8 cellular contexts compared by ENCODE assay signal in the genomic region with DNA sequence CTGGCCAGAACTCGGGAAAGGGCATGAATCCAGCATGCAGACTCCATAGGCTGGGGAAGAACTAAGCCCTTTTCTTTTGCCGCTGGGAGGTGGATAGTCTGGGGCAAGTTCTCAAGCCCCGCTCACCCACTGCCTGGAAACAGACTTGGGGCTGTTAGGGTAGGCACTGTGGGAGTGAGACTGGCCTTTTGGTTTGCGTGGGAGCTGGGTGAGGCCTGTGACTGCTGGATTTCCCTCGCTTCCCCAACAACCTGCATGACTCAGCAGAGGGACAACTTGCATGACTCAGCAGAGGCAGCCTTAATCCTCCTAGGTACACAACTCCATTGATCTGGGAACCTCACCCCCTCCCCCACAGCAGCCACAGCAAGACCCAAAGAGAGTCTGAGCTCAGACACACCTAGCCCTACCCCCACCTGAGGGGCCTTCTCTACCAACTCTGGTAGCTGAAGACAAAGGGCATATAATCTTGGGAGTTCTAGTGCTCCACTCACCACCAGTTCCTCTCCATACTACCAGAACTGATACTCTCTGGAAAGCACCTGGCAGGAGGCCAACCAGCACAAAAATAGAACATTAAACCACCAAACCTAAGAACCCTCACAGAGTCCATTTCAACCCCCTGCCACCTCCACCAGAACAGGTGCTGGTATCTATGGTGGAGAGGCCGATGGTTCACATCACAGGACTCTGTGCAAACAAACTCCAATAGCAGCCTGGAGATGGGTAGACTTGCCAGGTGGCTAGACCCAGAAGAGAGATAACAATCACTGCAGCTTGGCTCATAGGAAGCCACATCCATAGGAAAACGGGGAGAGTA.
DNase-seq lines count a peak whose midpoint lies in the region; ATAC-seq, FAIRE-seq and TF ChIP-seq lines count a peak whose summit lies in the region.

No MANE protein-coding gene starts in this region.

- CTCF ChIA-PET in activated CD4-positive, alpha-beta memory T cell treated with anti-CD3 and anti-CD28 coated beads for 36 hours (lab: Charles Lee) = no interaction called here

- ATAC-seq in DND-41 (ENCODE audit: insufficient read depth, low read depth) = no peak
- peak; percentile 53 for ATAC-seq in GM21576 (IDR thresholded peaks at IDR 0.05; ENCODE audit: unreplicated experiment)
- peak in 3 of 4 donors; percentile 17 to 66 (median 38) for ATAC-seq in pancreas

- no peak for TF ChIP-seq CTCF in DND-41 (IDR thresholded peaks at IDR 0.05; ENCODE audit: borderline replicate concordance, extremely low read depth, low read length, poor library complexity, severe bottlenecking)
- no peak for TF ChIP-seq CTCF in WERI-Rb-1 (IDR thresholded peaks at IDR 0.05; ENCODE audit: low read depth, low read length)
- no peak for TF ChIP-seq CTCF in pancreas (IDR thresholded peaks at IDR 0.05)

- H3K4me3 ChIP-seq in DND-41 (ENCODE audit: low read depth in 1 of 2, low read length in 2 of 2) (no peak overlapping the region), WERI-Rb-1 (ENCODE audit: low read depth, low read length) (no peak overlapping the region), pancreas (no peak overlapping the region)
- no peak overlapping the region for H3K4me3 ChIP-seq in Jurkat, Clone E6-1 (ENCODE audit: low read length)

- POLR2A ChIA-PET in activated CD4-positive, alpha-beta memory T cell treated with anti-CD3 and anti-CD28 coated beads for 36 hours (lab: Charles Lee) = no interaction called here

- H3K27me3 ChIP-seq in DND-41 (ENCODE audit: insufficient read depth, low read length, poor library complexity) (no peaks in the 10 kb centered on the region), WERI-Rb-1 (ENCODE audit: insufficient read depth, low read depth, severe bottlenecking) (no peaks in the 10 kb centered on the region), pancreas (no peaks in the 10 kb centered on the region)

- H2AFZ ChIP-seq in DND-41 (ENCODE audit: low read depth, low read length) = no peak overlapping the region

- intact Hi-C loops in pancreas (cut with DNase I) = no loop called here
- intact Hi-C loops in activated CD4-positive, alpha-beta memory T cell treated with anti-CD3 and anti-CD28 coated beads for 36 hours (cut with micrococcal nuclease) = no loop called here

- H3K9me3 ChIP-seq in DND-41 (ENCODE audit: insufficient read depth, low read length, severe bottlenecking) = no peaks in the 10 kb centered on the region
- no peaks in the 10 kb centered on the region for H3K9me3 ChIP-seq in WERI-Rb-1 (ENCODE audit: severe bottlenecking)
- H3K9me3 ChIP-seq in pancreas = no peaks in the 10 kb centered on the region

- no peak overlapping the region for H3K4me3 Mint-ChIP-seq in activated CD4-positive, alpha-beta memory T cell treated with anti-CD3 and anti-CD28 coated beads for 36 hours

- H3K36me3 Mint-ChIP-seq in activated CD4-positive, alpha-beta memory T cell treated with anti-CD3 and anti-CD28 coated beads for 36 hours = no peaks in the 10 kb centered on the region

- no peaks in the 10 kb centered on the region for H4K20me1 ChIP-seq in DND-41 (ENCODE audit: insufficient read depth, low read length)

- no peaks in the 10 kb centered on the region for H3K79me2 ChIP-seq in DND-41 (ENCODE audit: insufficient read depth, low read length)

- no peak overlapping the region for H3K27ac Mint-ChIP-seq in activated CD4-positive, alpha-beta memory T cell treated with anti-CD3 and anti-CD28 coated beads for 36 hours

- H3K36me3 ChIP-seq in DND-41 (ENCODE audit: insufficient read depth, low read length) = no peaks in the 10 kb centered on the region
- no peaks in the 10 kb centered on the region for H3K36me3 ChIP-seq in WERI-Rb-1
- no peaks in the 10 kb centered on the region for H3K36me3 ChIP-seq in pancreas

- no peak overlapping the region for H3K4me2 ChIP-seq in DND-41 (ENCODE audit: insufficient read depth, low read length)

- no peak for FAIRE-seq in pancreas (lab: Jason Lieb, UNC)

- H3K4me1 ChIP-seq in DND-41 (ENCODE audit: insufficient read depth, low read length) (no peaks in the 10 kb centered on the region), pancreas (peaks cover 0 to 4% (median 0%) of the 10 kb centered on the region in 3 donors)

- H3K4me1 Mint-ChIP-seq in activated CD4-positive, alpha-beta memory T cell treated with anti-CD3 and anti-CD28 coated beads for 36 hours (ENCODE audit: low read depth) = peaks cover 3% of the 10 kb centered on the region

- DNase-seq in DND-41 (peak; percentile 11), WERI-Rb-1 (peak; percentile 54), pancreas (peak in 3 of 6 donors; percentile 19 to 58 (median 37)), NCI-H128 (lab: John Stamatoyannopoulos, UW; ENCODE audit: unreplicated experiment) (no peak), HCEC 1CT (no peak)
- DNase-seq in Jurkat, Clone E6-1 (ENCODE audit: low read depth, low spot score) = peak; percentile 9
- DNase-seq in activated CD4-positive, alpha-beta memory T cell treated with anti-CD3 and anti-CD28 coated beads for 36 hours = no peak

- H3K27ac ChIP-seq in DND-41 (ENCODE audit: low read length) (no peak overlapping the region), WERI-Rb-1 (no peak overlapping the region), pancreas (no peak overlapping the region)

- no peak overlapping the region for H3K9ac ChIP-seq in DND-41 (ENCODE audit: low read depth, low read length)

- WGBS in pancreas, 2 donors = 85 to 86% methylated on average over 7 of the region's 7 CpGs

- peaks cover 2% of the 10 kb centered on the region for H3K9me3 Mint-ChIP-seq in activated CD4-positive, alpha-beta memory T cell treated with anti-CD3 and anti-CD28 coated beads for 36 hours

- H3K27me3 Mint-ChIP-seq in activated CD4-positive, alpha-beta memory T cell treated with anti-CD3 and anti-CD28 coated beads for 36 hours = peaks cover 4% of the 10 kb centered on the region

Comparison
In these comparisons a context has a peak if more than half of its experiments do, and no peak if none do; other contexts are left out.
1. DNase-seq: peak in DND-41 (single experiment), Jurkat, Clone E6-1 (single experiment) and WERI-Rb-1 (single experiment); none in NCI-H128 (single experiment), activated CD4-positive, alpha-beta memory T cell treated with anti-CD3 and anti-CD28 coated beads for 36 hours (single experiment) and HCEC 1CT (single experiment).